15 cellular contexts compared by ENCODE assay signal in the genomic region with DNA sequence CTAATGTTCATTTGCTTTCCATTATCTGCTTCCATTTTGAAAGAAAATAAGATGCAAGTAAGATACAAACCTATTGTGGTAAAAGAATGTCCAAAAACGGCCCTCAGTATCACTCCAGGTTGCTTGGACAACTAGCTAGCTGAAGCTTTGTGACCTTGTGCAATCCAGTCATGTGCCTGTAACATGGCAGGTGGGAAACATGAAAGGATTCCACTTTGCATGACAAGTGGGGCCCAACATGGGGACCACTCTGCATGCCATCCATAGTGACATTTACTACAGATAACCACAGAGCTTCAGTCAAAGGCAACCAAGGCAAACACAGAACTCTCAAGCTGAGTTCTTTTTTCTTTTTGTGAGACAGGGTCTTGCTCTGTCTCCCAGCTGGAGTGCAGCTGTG. TPM values are rescaled to one million over a fixed set of nuclear protein-coding genes. Genes with fewer than 3 reads are reported as not detected.
DNase-seq lines count a peak whose midpoint lies in the region; ATAC-seq and TF ChIP-seq lines count a peak whose summit lies in the region.
"Had no signal": no experiment of that assay in that cellular context is flagged by ENCODE, and none has a peak within 500 bp of the region (broad histone marks: within the 10 kb centered on the region; RNA-seq: fewer than 3 reads in every experiment).

No MANE protein-coding gene starts in this region.

- 0 out of 2 replicates have a peak overlapping the region, but pooled peaks have one; percentile 83 for H3K4me2 ChIP-seq in SK-N-SH
- H3K4me2 ChIP-seq in H9 (ENCODE audit: insufficient read depth, insufficient read length, low read length): no peak overlapping the region
- H3K4me2 ChIP-seq: GM23338 had no signal

- H2BK120ac ChIP-seq in H9 (ENCODE audit: low read depth, low read length, poor library complexity, severe bottlenecking): no peak overlapping the region

- H3K4me3 ChIP-seq in SK-N-SH (ENCODE audit: low read depth in 2 of 2, low read length in 1 of 2): no peak overlapping the region
- no peak overlapping the region for H3K4me3 ChIP-seq in Caco-2 (ENCODE audit: low read depth, low read length)
- H3K4me3 ChIP-seq in BE2C (ENCODE audit: low read depth, low read length): no peak overlapping the region
- H3K4me3 ChIP-seq: GM23338, SJCRH30 had no signal

- H3K18ac ChIP-seq in H9 (ENCODE audit: insufficient read length, low read depth, low read length): no peak overlapping the region

- no peak overlapping the region for H3K23ac ChIP-seq in H9 (ENCODE audit: insufficient read length, low read depth, low read length)

- H2BK12ac ChIP-seq in H9 (ENCODE audit: insufficient read length, low read depth, low read length): no peak overlapping the region

- peaks cover 35% of the 10 kb centered on the region for H3F3A ChIP-seq in SK-N-SH (replicated peaks; ENCODE audit: insufficient read depth)

- peaks cover 9% of the 10 kb centered on the region for H3K36me3 Mint-ChIP-seq in Caco-2 (ENCODE audit: insufficient read depth, unreplicated experiment)
- peaks cover 6% of the 10 kb centered on the region for H3K36me3 Mint-ChIP-seq in activated T-helper 17 cell treated with anti-CD3 and anti-CD28 coated beads, Interleukin-2, amount 50 U/mL, for 72 hours (ENCODE audit: low read depth)
- H3K36me3 Mint-ChIP-seq in H9 (ENCODE audit: insufficient read depth in 1 of 3, low read depth in 3 of 3): peaks cover 7 to 11% (median 10%) of the 10 kb centered on the region in 3 experiments; a peak in 6 of 7 replicates

- no peak overlapping the region for H2BK15ac ChIP-seq in H9 (ENCODE audit: low read depth, low read length)

- H3K27ac ChIP-seq in SK-N-SH (ENCODE audit: low read depth in 2 of 2, low read length in 1 of 2) (peak overlapping the region; percentile 77 to 100; a peak in 3 of 4 replicates), H9 (ENCODE audit: insufficient read length, low read depth, low read length) (no peak overlapping the region)

- no peaks in the 10 kb centered on the region for H3K9me2 ChIP-seq in SK-N-SH

- H3K79me1 ChIP-seq in H9 (ENCODE audit: insufficient read depth, low read depth, low read length, poor library complexity, severe bottlenecking): no peaks in the 10 kb centered on the region

- H3K9ac ChIP-seq in SK-N-SH: peak overlapping the region; percentile 89; the same call in 1 of the 2 replicates
- H3K9ac ChIP-seq in H9 (ENCODE audit: extremely low read depth, insufficient read length, low read length): no peak overlapping the region

- CTCF ChIA-PET in SK-N-SH (lab: Yijun Ruan, JAX): interaction anchor here (1.0 kb wide), 1 partner anchor 54 kb away, joined by 3 read pairs; the partner anchor contains the start of gene GSTA4
- CTCF ChIA-PET in Caco-2 (lab: Charles Lee): interaction anchor here (1.0 kb wide), 1 partner anchor 17 kb away, joined by 5 read pairs; no protein-coding TSS in a partner anchor

- no peak for TF ChIP-seq EP300 in SK-N-SH (IDR thresholded peaks at IDR 0.05; ENCODE audit: borderline replicate concordance in 1 of 2, low read depth in 1 of 2, low read length in 1 of 2)

- H4K20me1 ChIP-seq in SK-N-SH (ENCODE audit: insufficient read depth) (no peaks in the 10 kb centered on the region), H9 (ENCODE audit: control insufficient read depth, insufficient read depth, insufficient read length) (no peaks in the 10 kb centered on the region)

- H3K9me3 ChIP-seq in SK-N-SH: no peaks in the 10 kb centered on the region
- H3K9me3 ChIP-seq in Caco-2: no peaks in the 10 kb centered on the region
- H3K9me3 ChIP-seq in BE2C: no peaks in the 10 kb centered on the region
- H3K9me3 ChIP-seq in H9 (ENCODE audit: control insufficient read depth, low read depth, low read length): no peaks in the 10 kb centered on the region
- H3K9me3 ChIP-seq: SJCRH30 had no signal

- H3K23me2 ChIP-seq in H9 (ENCODE audit: insufficient read length, low read depth, low read length, poor library complexity, severe bottlenecking): no peaks in the 10 kb centered on the region

- WGBS in SK-N-SH (ENCODE audit: low lambda C conversion rate): 75% methylated on average over 1 of the region's 1 CpG
- WGBS in H9 (ENCODE audit: extremely low coverage, insufficient read length, low lambda C conversion rate): no CpG with 5 or more reads among the region's 1 CpG

- H3T11ph ChIP-seq in H9 (ENCODE audit: low read length): no peak overlapping the region

- no peak overlapping the region for H3K4me3 Mint-ChIP-seq in Caco-2 (ENCODE audit: unreplicated experiment)
- peak overlapping the region; percentile 76 for H3K4me3 Mint-ChIP-seq in activated T-helper 17 cell treated with anti-CD3 and anti-CD28 coated beads, Interleukin-2, amount 50 U/mL, for 72 hours
- no peak overlapping the region for H3K4me3 Mint-ChIP-seq in H9
- H3K4me3 Mint-ChIP-seq: GM23338 had no signal

- H3K56ac ChIP-seq in H9 (ENCODE audit: insufficient read length, low read depth, low read length): no peak overlapping the region

- no TSS peak for BruUV-seq in Caco-2 (replicated peaks; lab: Mats Ljungman, UMichigan)

- H3K4me1 Mint-ChIP-seq in Caco-2 (ENCODE audit: low read depth, unreplicated experiment) (peaks cover 2% of the 10 kb centered on the region), H9 (peaks cover 8 to 13% of the 10 kb centered on the region in 2 experiments)
- H3K4me1 Mint-ChIP-seq in activated T-helper 17 cell treated with anti-CD3 and anti-CD28 coated beads, Interleukin-2, amount 50 U/mL, for 72 hours: peaks cover 26% of the 10 kb centered on the region

- no peak overlapping the region for H2BK20ac ChIP-seq in H9 (ENCODE audit: low read depth, low read length, poor library complexity, severe bottlenecking)

- H4K8ac ChIP-seq in H9 (replicated peaks; ENCODE audit: insufficient read length, low read depth, low read length): no peak overlapping the region

- H3K14ac ChIP-seq in H9 (ENCODE audit: insufficient read depth, low read length): no peak overlapping the region

- no peaks in the 10 kb centered on the region for H3K27me3 Mint-ChIP-seq in Caco-2 (ENCODE audit: insufficient read depth, unreplicated experiment)
- no peaks in the 10 kb centered on the region for H3K27me3 Mint-ChIP-seq in activated T-helper 17 cell treated with anti-CD3 and anti-CD28 coated beads, Interleukin-2, amount 50 U/mL, for 72 hours
- no peaks in the 10 kb centered on the region for H3K27me3 Mint-ChIP-seq in H9 (ENCODE audit: low read depth)

- no peak overlapping the region for H2BK5ac ChIP-seq in H9 (ENCODE audit: insufficient read length, low read length)

- H3K27me3 ChIP-seq in SK-N-SH (ENCODE audit: insufficient read depth): no peaks in the 10 kb centered on the region
- no peaks in the 10 kb centered on the region for H3K27me3 ChIP-seq in Caco-2 (replicated peaks; ENCODE audit: control insufficient read depth, insufficient read depth, low read length)
- no peaks in the 10 kb centered on the region for H3K27me3 ChIP-seq in BE2C
- H3K27me3 ChIP-seq in H9 (ENCODE audit: insufficient read depth, low read length): no peaks in the 10 kb centered on the region; the same call in 1 of the 2 replicates
- H3K27me3 ChIP-seq: SJCRH30 had no signal

- DNase-seq in SK-N-SH (no peak), Caco-2 (peak; percentile 29 to 37), myocyte (ENCODE audit: low read depth) (peak; percentile 5), BE2C (no peak), H9 (no peak)
- DNase-seq in activated effector memory CD4-positive, alpha-beta T cell treated with Interleukin-2 at 50 U/mL for 16 hours: no peak
- DNase-seq: 8988T, DMS79, NCI-H1048, NCI-H1694, NCI-H774, SJCRH30 had no signal

- TF ChIP-seq CTCF in SK-N-SH (IDR thresholded peaks at IDR 0.05) (no peak), Caco-2 (IDR thresholded peaks at IDR 0.05; ENCODE audit: insufficient read depth in 1 of 2, low read depth in 1 of 2, low read length in 1 of 2, severe bottlenecking in 1 of 2, unreplicated experiment in 1 of 2) (no peak), BE2C (IDR thresholded peaks at IDR 0.05; ENCODE audit: low read depth, low read length) (no peak), H9 (conservative IDR thresholded peaks at IDR 0.05) (no peak)

- no peak overlapping the region for H2AK5ac ChIP-seq in H9 (ENCODE audit: insufficient read length, low read length)

- no peak overlapping the region for H3K4ac ChIP-seq in H9 (ENCODE audit: low read depth, low read length)

- H3K36me3 ChIP-seq in SK-N-SH (replicated peaks in 1 of 2; ENCODE audit: control insufficient read depth in 1 of 2, insufficient read depth in 2 of 2, low read length in 1 of 2): peaks cover 0 to 15% of the 10 kb centered on the region in 2 experiments
- H3K36me3 ChIP-seq in Caco-2 (ENCODE audit: control insufficient read depth, insufficient read depth, low read length): no peaks in the 10 kb centered on the region; the same call in 1 of the 2 replicates
- no peaks in the 10 kb centered on the region; the same call in 1 of the 2 replicates for H3K36me3 ChIP-seq in BE2C
- H3K36me3 ChIP-seq: SJCRH30 had no signal

- TF ChIP-seq RAD21 in SK-N-SH (IDR thresholded peaks at IDR 0.05; ENCODE audit: low read length): no peak

- H3K79me2 ChIP-seq in SK-N-SH (ENCODE audit: insufficient read depth) (peaks cover 61% of the 10 kb centered on the region), H9 (ENCODE audit: insufficient read depth, low read length) (no peaks in the 10 kb centered on the region)

- H3K9me3 Mint-ChIP-seq in Caco-2 (ENCODE audit: unreplicated experiment): no peaks in the 10 kb centered on the region
- no peaks in the 10 kb centered on the region for H3K9me3 Mint-ChIP-seq in activated T-helper 17 cell treated with anti-CD3 and anti-CD28 coated beads, Interleukin-2, amount 50 U/mL, for 72 hours
- H3K9me3 Mint-ChIP-seq in H9: peaks cover 3% of the 10 kb centered on the region in 2 experiments; a peak in 2 of 5 replicates

- intact Hi-C loops in Caco-2 (cut with micrococcal nuclease; ENCODE audit: unreplicated experiment): no loop called here

- ATAC-seq in SK-N-SH treated with all-trans-retinoic acid at 6 μM for 48 hours: no peak
- no peak for ATAC-seq in activated T-helper 17 cell treated with anti-CD3 and anti-CD28 coated beads, Interleukin-2, amount 50 U/mL, for 72 hours (replicated peaks)
- ATAC-seq: GM23338 had no signal

- H4K91ac ChIP-seq in H9 (ENCODE audit: insufficient read length, low read depth, low read length): no peak overlapping the region

- H3K4me1 ChIP-seq in SK-N-SH (ENCODE audit: control insufficient read depth in 1 of 2, insufficient read depth in 2 of 2, low read depth in 1 of 2, low read length in 1 of 2) (peaks cover 0 to 34% of the 10 kb centered on the region in 2 experiments; a peak in 2 of 4 replicates), Caco-2 (no peaks in the 10 kb centered on the region), BE2C (no peaks in the 10 kb centered on the region), H9 (ENCODE audit: insufficient read depth, low read length) (no peaks in the 10 kb centered on the region; the same call in 1 of the 2 replicates)

- POLR2A ChIA-PET in SK-N-SH (lab: Yijun Ruan, JAX): no interaction called here
- POLR2A ChIA-PET in Caco-2 (lab: Charles Lee): no interaction called here

- H3K27ac Mint-ChIP-seq in Caco-2 (ENCODE audit: unreplicated experiment) (no peak overlapping the region), H9 (no peak overlapping the region)
- no peak overlapping the region for H3K27ac Mint-ChIP-seq in activated T-helper 17 cell treated with anti-CD3 and anti-CD28 coated beads, Interleukin-2, amount 50 U/mL, for 72 hours
- H3K27ac Mint-ChIP-seq: GM23338 had no signal

- H2AFZ ChIP-seq in SK-N-SH (ENCODE audit: low read depth) (no peak overlapping the region), H9 (ENCODE audit: low read length) (no peak overlapping the region)
- H2AFZ ChIP-seq: GM23338 had no signal

- no peak overlapping the region for H4K5ac ChIP-seq in H9 (ENCODE audit: insufficient read length, low read depth, low read length)

RNA-seq across cellular contexts. Expression of gene CILK1, which starts 12.2 kb away (rescaled TPM):
- polyA plus RNA-seq in SK-N-SH (2012; rRNA removed): 9.7 and 12.2 TPM in 2 replicates
- polyA plus RNA-seq in SK-N-SH (2012; cell fraction: cytosol; rRNA removed): 12.5 and 12.9 TPM in 2 replicates
- polyA plus RNA-seq in SK-N-SH (2012; cell fraction: nucleus; rRNA removed): 6.1 and 9.5 TPM in 2 replicates
- total RNA-seq in Caco-2 (2022): 14.5 and 15.5 TPM in 2 replicates
- total RNA-seq in activated T-helper 17 cell treated with anti-CD3 and anti-CD28 coated beads, Interleukin-2, amount 50 U/mL, for 72 hours: 1 to 10 TPM; 3.8 to 6.2 TPM
- 7.2 and 8.2 TPM in 2 replicates for total RNA-seq in myocyte
- polyA plus RNA-seq in myocyte (2012): 5.5 TPM
- polyA plus RNA-seq in BE2C (2012; ENCODE audit: insufficient read depth, insufficient read length, low read depth): 4.8 TPM
- 7.3 and 7.7 TPM in 2 replicates for total RNA-seq in H9 (2021)

RNA-seq across cellular contexts. Expression of gene FBXO9, which starts 15.8 kb away (rescaled TPM):
- polyA plus RNA-seq in SK-N-SH (2012; rRNA removed): 61.9 and 72.9 TPM in 2 replicates
- 47.1 and 47.9 TPM in 2 replicates for polyA plus RNA-seq in SK-N-SH (2012; cell fraction: cytosol; rRNA removed)
- 207 and 253 TPM in 2 replicates for polyA plus RNA-seq in SK-N-SH (2012; cell fraction: nucleus; rRNA removed)
- 104 and 111 TPM in 2 replicates for total RNA-seq in Caco-2 (2022)
- 10 to 100 TPM; 53.2 to 58.2 TPM for total RNA-seq in activated T-helper 17 cell treated with anti-CD3 and anti-CD28 coated beads, Interleukin-2, amount 50 U/mL, for 72 hours
- total RNA-seq in myocyte: 39.8 and 46.2 TPM in 2 replicates
- polyA plus RNA-seq in myocyte (2012): 64.6 TPM
- 85.9 TPM for polyA plus RNA-seq in BE2C (2012; ENCODE audit: insufficient read depth, insufficient read length, low read depth)
- total RNA-seq in H9 (2021): 62.5 and 68.4 TPM in 2 replicates

RNA-seq across cellular contexts. Expression of gene GSTA4, which starts 54.3 kb away (rescaled TPM):
- 28.3 and 34.0 TPM in 2 replicates for polyA plus RNA-seq in SK-N-SH (2012; rRNA removed)
- 36.6 and 45.8 TPM in 2 replicates for polyA plus RNA-seq in SK-N-SH (2012; cell fraction: cytosol; rRNA removed)
- 18.7 and 42.0 TPM in 2 replicates for polyA plus RNA-seq in SK-N-SH (2012; cell fraction: nucleus; rRNA removed)
- total RNA-seq in Caco-2 (2022) (29.5 and 30.3 TPM in 2 replicates), myocyte (40.1 and 40.6 TPM in 2 replicates), H9 (2021) (28.9 and 32.1 TPM in 2 replicates)
- total RNA-seq in activated T-helper 17 cell treated with anti-CD3 and anti-CD28 coated beads, Interleukin-2, amount 50 U/mL, for 72 hours: 1 to 10 TPM in 1 of 2 donors, under 1 TPM in 1; 0.56 to 5.2 TPM
- polyA plus RNA-seq in myocyte (2012): 34.4 TPM
- polyA plus RNA-seq in BE2C (2012; ENCODE audit: insufficient read depth, insufficient read length, low read depth): 36.3 TPM

Comparison
In these comparisons a context has a peak if more than half of its experiments do, and no peak if none do; other contexts are left out.
1. DNase-seq: peak in Caco-2 (2 of 2) and myocyte (single experiment); none in SK-N-SH (single experiment), activated effector memory CD4-positive, alpha-beta T cell treated with Interleukin-2 at 50 U/mL for 16 hours (single experiment), BE2C (single experiment) and H9 (single experiment).